Comparison of ENCODE assay signal across 9 cellular contexts in genomic region chr11:124738713-124739478, GRCh38. TPM values are rescaled to one million over a fixed set of nuclear protein-coding genes. Genes with fewer than 3 reads are reported as not detected.
DNase-seq lines count a peak whose midpoint lies in the region; ATAC-seq and TF ChIP-seq lines count a peak whose summit lies in the region.
"Had no signal": no experiment of that assay in that cellular context is flagged by ENCODE, and none has a peak within 500 bp of the region (broad histone marks: within the 10 kb centered on the region; RNA-seq: fewer than 3 reads in every experiment).

No MANE protein-coding gene starts in this region.

- H3K9me3 ChIP-seq in CD4-positive, alpha-beta memory T cell (ENCODE audit: control insufficient read depth in 1 of 2, low read length in 2 of 2), result no peaks in the 10 kb centered on the region
- H3K9me3 ChIP-seq in MG63, result no peaks in the 10 kb centered on the region

- CTCF ChIA-PET in CD4-positive, alpha-beta memory T cell (lab: Charles Lee; ENCODE audit: partially characterized antibody), result interaction anchor here (1.0 to 17.0 kb wide), 4 partner anchors 10 to 60 kb away, joined by 3 to 239 read pairs (median 6); partner anchors contain the start of gene ESAM

- H3K36me3 ChIP-seq in CD4-positive, alpha-beta memory T cell (ENCODE audit: insufficient read depth, low read length), result no peaks in the 10 kb centered on the region
- H3K36me3 ChIP-seq in MG63, result no peaks in the 10 kb centered on the region

- H3K4me3 Mint-ChIP-seq in CD4-positive, alpha-beta memory T cell, result peak overlapping the region; percentile 83 to 94 (median 86)
- H3K4me3 Mint-ChIP-seq in dendritic cell treated with granulocyte-macrophage colony-stimulating factor and Interleukin-4, amounts not matched to agents 40 ng/mL and 50 ng/mL, for 4 days, result peak overlapping the region; percentile 84
- H3K4me3 Mint-ChIP-seq in neural crest cell, result peak overlapping the region; percentile 85

- POLR2A ChIA-PET in CD4-positive, alpha-beta memory T cell (lab: Charles Lee; ENCODE audit: partially characterized antibody), result interaction anchor here (0.7 to 2.4 kb wide), 3 partner anchors 8 to 66 kb away, joined by 3 to 9 read pairs (median 4); partner anchors contain the start of gene SIAE

- peaks cover 5% of the 10 kb centered on the region for H3K27me3 ChIP-seq in CD4-positive, alpha-beta memory T cell (ENCODE audit: insufficient read depth, low read length)
- H3K27me3 ChIP-seq in MG63, result no peaks in the 10 kb centered on the region; the same call in 1 of the 2 replicates

- TF ChIP-seq CTCF in neural crest cell (conservative IDR thresholded peaks at IDR 0.05), result no peak

- no peak overlapping the region for H3K27ac ChIP-seq in CD4-positive, alpha-beta memory T cell (ENCODE audit: low read depth, low read length)

- no peaks in the 10 kb centered on the region for H3K36me3 Mint-ChIP-seq in CD4-positive, alpha-beta memory T cell
- no peaks in the 10 kb centered on the region for H3K36me3 Mint-ChIP-seq in dendritic cell treated with granulocyte-macrophage colony-stimulating factor and Interleukin-4, amounts not matched to agents 40 ng/mL and 50 ng/mL, for 4 days (ENCODE audit: low read depth)
- no peaks in the 10 kb centered on the region for H3K36me3 Mint-ChIP-seq in neural crest cell (ENCODE audit: low read depth)

- peak in 1 of 5 donors; percentile 5 for DNase-seq in CD4-positive, alpha-beta memory T cell
- no peak for DNase-seq in MG63
- DNase-seq in neural crest cell (ENCODE audit: low read depth, low spot score), result no peak
- no peak for DNase-seq in nucleus accumbens (lab: John Stamatoyannopoulos, UW)
- no peak for DNase-seq in GOT3 (lab: John Stamatoyannopoulos, UW)

- peak overlapping the region in 1 of 2 donors; percentile 60 for H3K4me3 ChIP-seq in CD4-positive, alpha-beta memory T cell (ENCODE audit: low read length in 2 of 2)
- peak overlapping the region; percentile 58 for H3K4me3 ChIP-seq in MG63

- H3K9me3 Mint-ChIP-seq in CD4-positive, alpha-beta memory T cell, result no peaks in the 10 kb centered on the region
- no peaks in the 10 kb centered on the region for H3K9me3 Mint-ChIP-seq in dendritic cell treated with granulocyte-macrophage colony-stimulating factor and Interleukin-4, amounts not matched to agents 40 ng/mL and 50 ng/mL, for 4 days
- no peaks in the 10 kb centered on the region for H3K9me3 Mint-ChIP-seq in neural crest cell

- H3K4me1 ChIP-seq in CD4-positive, alpha-beta memory T cell (ENCODE audit: insufficient read depth, low read length), result peaks cover 17% of the 10 kb centered on the region

- peaks cover 3 to 20% (median 16%) of the 10 kb centered on the region in 4 donors for H3K4me1 Mint-ChIP-seq in CD4-positive, alpha-beta memory T cell
- H3K4me1 Mint-ChIP-seq in dendritic cell treated with granulocyte-macrophage colony-stimulating factor and Interleukin-4, amounts not matched to agents 40 ng/mL and 50 ng/mL, for 4 days (ENCODE audit: low read depth), result peaks cover 78% of the 10 kb centered on the region
- H3K4me1 Mint-ChIP-seq in neural crest cell, result peaks cover 33% of the 10 kb centered on the region

- peak overlapping the region in 5 of 7 donors; percentile 48 to 80 (median 53) for H3K27ac Mint-ChIP-seq in CD4-positive, alpha-beta memory T cell
- H3K27ac Mint-ChIP-seq in dendritic cell treated with granulocyte-macrophage colony-stimulating factor and Interleukin-4, amounts not matched to agents 40 ng/mL and 50 ng/mL, for 4 days, result peak overlapping the region; percentile 60
- peak overlapping the region; percentile 79 for H3K27ac Mint-ChIP-seq in neural crest cell (ENCODE audit: unreplicated experiment)

- intact Hi-C loops in CD4-positive, alpha-beta memory T cell (cut with micrococcal nuclease), result loop anchor here (1.0 kb wide), 1 partner anchor 24 kb away; no protein-coding TSS in a partner anchor
- intact Hi-C loops in dendritic cell treated with granulocyte-macrophage colony-stimulating factor and Interleukin-4, amounts not matched to agents 40 ng/mL and 50 ng/mL, for 4 days (cut with micrococcal nuclease), result no loop called here

- peaks cover 0 to 3% of the 10 kb centered on the region in 2 donors for H3K27me3 Mint-ChIP-seq in CD4-positive, alpha-beta memory T cell
- no peaks in the 10 kb centered on the region for H3K27me3 Mint-ChIP-seq in dendritic cell treated with granulocyte-macrophage colony-stimulating factor and Interleukin-4, amounts not matched to agents 40 ng/mL and 50 ng/mL, for 4 days
- peaks cover 63% of the 10 kb centered on the region for H3K27me3 Mint-ChIP-seq in neural crest cell (ENCODE audit: low read depth)

- ATAC-seq in HG02840 (IDR thresholded peaks at IDR 0.05; ENCODE audit: low FRiP score, unreplicated experiment), result no peak
- ATAC-seq in activated CD4-positive, CD25-positive, alpha-beta regulatory T cell treated with anti-CD3 and anti-CD28 coated beads, Interleukin-2, amount 50 U/mL, for 24 hours, result no peak

RNA-seq across cellular contexts. Expression of gene NRGN, which starts 0.8 kb away (rescaled TPM):
- under 1 TPM in 1 of 2 experiments, not detected in 1; 0.67 TPM for total RNA-seq in CD4-positive, alpha-beta memory T cell
- not detected for polyA plus RNA-seq in CD4-positive, alpha-beta memory T cell
- 0.23 TPM in 1 of 2 replicates, not detected in the other for total RNA-seq in MG63 (2014; rRNA removed; shearing (Covaris generic); ENCODE audit: low replicate concordance)
- 30.3 and 30.7 TPM in 2 replicates for total RNA-seq in neural crest cell

RNA-seq across cellular contexts. Expression of gene VSIG2, which starts 13.2 kb away (rescaled TPM):
- under 1 TPM; 0.55 to 0.87 TPM for total RNA-seq in CD4-positive, alpha-beta memory T cell
- under 1 TPM; 0.39 to 0.80 TPM for polyA plus RNA-seq in CD4-positive, alpha-beta memory T cell
- not detected in 2 replicates for total RNA-seq in MG63 (2014; rRNA removed; shearing (Covaris generic); ENCODE audit: low replicate concordance)
- not detected in 2 replicates for total RNA-seq in neural crest cell
- total RNA-seq: H4 had no signal

RNA-seq across cellular contexts. Expression of gene ESAM, which starts 23.2 kb away (rescaled TPM):
- total RNA-seq in CD4-positive, alpha-beta memory T cell, result 1 to 10 TPM; 1.5 to 1.8 TPM
- polyA plus RNA-seq in CD4-positive, alpha-beta memory T cell, result 1 to 10 TPM; 1.3 to 3.2 TPM
- total RNA-seq in MG63 (2014; rRNA removed; shearing (Covaris generic); ENCODE audit: low replicate concordance), result not detected in 2 replicates
- 0.96 and 1.1 TPM in 2 replicates for total RNA-seq in neural crest cell

Comparison
In these comparisons a context has a peak if more than half of its experiments do, and no peak if none do; other contexts are left out.
1. RNA of gene NRGN, which starts 0.8 kb away (total RNA-seq): 30.3 to 30.7 TPM in neural crest cell; 0.67 TPM in CD4-positive, alpha-beta memory T cell and 0.23 TPM in MG63; every median in the first group is over 10 times any median in the second.
2. Peak in every context shown above with its lines, with median percentiles within 50 percentile points of each other: H3K27ac Mint-ChIP-seq and H3K4me3 Mint-ChIP-seq.